Comparison of ENCODE assay signal across 8 cellular contexts in the genomic region with DNA sequence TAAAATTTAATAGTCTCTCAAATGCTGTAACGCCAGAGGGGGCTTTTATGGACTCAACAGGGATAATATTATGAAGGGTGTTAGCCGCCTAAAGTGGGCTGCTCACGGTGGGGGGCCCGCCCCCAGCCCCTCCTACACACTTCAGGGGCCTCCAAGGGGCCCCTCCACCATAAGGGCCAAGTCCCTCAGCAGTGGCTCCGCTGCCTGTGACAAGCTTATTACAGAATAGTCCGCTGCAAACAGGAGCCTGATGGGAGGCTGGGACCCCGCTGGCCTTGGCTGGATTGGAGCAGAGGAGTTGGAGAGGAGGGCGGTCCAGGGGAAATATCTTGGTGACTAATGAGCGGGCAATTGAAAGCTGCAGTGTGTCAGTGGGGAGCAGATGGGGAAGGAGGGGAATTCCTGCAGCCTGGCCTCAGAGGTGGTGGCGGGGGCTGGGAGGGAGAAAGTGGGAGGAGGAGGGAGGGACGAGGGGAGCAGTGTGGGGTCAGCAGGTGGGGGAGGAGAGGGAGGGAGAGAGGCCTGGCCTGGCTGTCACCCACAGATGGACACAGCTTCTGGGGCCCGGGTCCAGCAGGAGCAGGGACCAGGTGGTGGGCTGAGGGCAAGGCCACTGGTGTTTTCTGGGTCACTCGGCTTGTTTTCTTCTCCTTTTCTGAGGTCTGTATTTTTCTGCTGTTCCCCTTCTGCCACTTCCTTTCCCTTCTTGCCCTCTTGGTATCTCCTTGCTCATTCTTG. TPM values are rescaled to one million over a fixed set of nuclear protein-coding genes. Genes with fewer than 3 reads are reported as not detected.
A peak's percentile ranks its signal among the peaks of the same experiment; 100 is the strongest.
DNase-seq lines count a peak whose midpoint lies in the region; ATAC-seq and TF ChIP-seq lines count a peak whose summit lies in the region.

No MANE protein-coding gene starts in this region.

- H3K27ac ChIP-seq in cardiac muscle cell (no peak overlapping the region), left ventricle myocardium inferior (replicated peaks) (no peak overlapping the region), SK-N-MC (peak overlapping the region; percentile 40)

- DNase-seq in cardiac muscle cell (ENCODE audit: low read depth in 1 of 2, low spot score in 1 of 2): peak; percentile 79 to 89
- DNase-seq in left ventricle myocardium inferior: no peak
- DNase-seq in SK-N-MC (ENCODE audit: low read depth, low spot score): no peak
- peak; percentile 91 for DNase-seq in islet precursor cell
- DNase-seq in activated CD8-positive, alpha-beta memory T cell treated with anti-CD3 and anti-CD28 coated beads, Interleukin-2, amount 50 U/mL, for 4 hours: no peak

- H3K9me3 ChIP-seq in cardiac muscle cell (ENCODE audit: low read depth): no peaks in the 10 kb centered on the region
- H3K9me3 ChIP-seq in left ventricle myocardium inferior (replicated peaks): no peaks in the 10 kb centered on the region
- H3K9me3 ChIP-seq in SK-N-MC (ENCODE audit: low read depth, low read length): no peaks in the 10 kb centered on the region

- H3K9ac ChIP-seq in SK-N-MC (ENCODE audit: insufficient read length): peak overlapping the region; percentile 11

- H3K27me3 ChIP-seq in cardiac muscle cell: no peaks in the 10 kb centered on the region
- peaks cover 59% of the 10 kb centered on the region for H3K27me3 ChIP-seq in left ventricle myocardium inferior (ENCODE audit: low read depth)

- TF ChIP-seq CTCF in cardiac muscle cell (IDR thresholded peaks at IDR 0.05; ENCODE audit: low read depth, low read length): no peak
- no peak for TF ChIP-seq CTCF in left ventricle myocardium inferior (IDR thresholded peaks at IDR 0.05; ENCODE audit: borderline replicate concordance)

- H3K4me1 ChIP-seq in cardiac muscle cell (ENCODE audit: low read depth): peaks cover 31% of the 10 kb centered on the region
- H3K4me1 ChIP-seq in left ventricle myocardium inferior: no peaks in the 10 kb centered on the region

- intact Hi-C loops in left ventricle myocardium inferior (cut with micrococcal nuclease): no loop called here

- H3K36me3 ChIP-seq in cardiac muscle cell: no peaks in the 10 kb centered on the region
- no peaks in the 10 kb centered on the region for H3K36me3 ChIP-seq in left ventricle myocardium inferior
- no peaks in the 10 kb centered on the region for H3K36me3 ChIP-seq in SK-N-MC (ENCODE audit: insufficient read depth, low read length)

- H3K4me3 ChIP-seq in cardiac muscle cell (no peak overlapping the region), left ventricle myocardium inferior (no peak overlapping the region), SK-N-MC (peak overlapping the region; percentile 11; the same call in 1 of the 2 replicates)

- ATAC-seq in HG02840 (IDR thresholded peaks at IDR 0.05; ENCODE audit: low FRiP score, unreplicated experiment): no peak
- no peak for ATAC-seq in HG03175 (IDR thresholded peaks at IDR 0.05; ENCODE audit: unreplicated experiment)
- ATAC-seq in GM21528 (IDR thresholded peaks at IDR 0.05; ENCODE audit: low FRiP score, unreplicated experiment): no peak

RNA-seq across cellular contexts. Expression of a gene that starts 57.6 kb away (rescaled TPM):
- 24.5 and 29.0 TPM in 2 replicates for total RNA-seq in cardiac muscle cell
- 42.5 and 51.1 TPM in 2 replicates for polyA plus RNA-seq in cardiac muscle cell
- total RNA-seq in left ventricle myocardium inferior: 15.0 TPM

Comparison
In these comparisons a context has a peak if more than half of its experiments do, and no peak if none do; other contexts are left out.
1. DNase-seq: peak in cardiac muscle cell (2 of 2) and islet precursor cell (single experiment); none in left ventricle myocardium inferior (single experiment), SK-N-MC (single experiment) and activated CD8-positive, alpha-beta memory T cell treated with anti-CD3 and anti-CD28 coated beads, Interleukin-2, amount 50 U/mL, for 4 hours (single experiment).